12 cellular contexts compared by ENCODE assay signal in genomic region chr6:105209950-105210706, GRCh38. TPM values are rescaled to one million over a fixed set of nuclear protein-coding genes. Genes with fewer than 3 reads are reported as not detected.
DNase-seq lines count a peak whose midpoint lies in the region; ATAC-seq and TF ChIP-seq lines count a peak whose summit lies in the region.
"Had no signal": no experiment of that assay in that cellular context is flagged by ENCODE, and none has a peak within 500 bp of the region (broad histone marks: within the 10 kb centered on the region; RNA-seq: fewer than 3 reads in every experiment).

No MANE protein-coding gene starts in this region.

- DNase-seq in OCI-M1 (lab: John Stamatoyannopoulos, UW) (peak; percentile 85), epidermal melanocyte (ENCODE audit: insufficient read length, low spot score) (peak; percentile 36), psoas muscle (no peak), NCI-H2196 (lab: John Stamatoyannopoulos, UW; ENCODE audit: unreplicated experiment) (no peak), HUDEP-2 (lab: John Stamatoyannopoulos, UW; ENCODE audit: unreplicated experiment in 76 of 76) (no peak)
- no peak for DNase-seq in activated T-helper 1 cell treated with anti-CD3 and anti-CD28 coated beads, Interleukin-12 subunit alpha, Interleukin-12 subunit beta, Interleukin-2, Interleukin-4 antibody, amounts not matched to agents 30 ng/mL and 10 ng/mL and 1 ng/mL, durations not matched to agents 14 hours and 24 hours and 36 hours (ENCODE audit: low spot score)
- DNase-seq: activated CD4-positive, alpha-beta T cell treated with anti-CD3 and anti-CD28 coated beads, Interleukin-2, amount 10 ng/mL, durations not matched to agents 7 days and 5 days; body of pancreas; Kasumi-1 had no signal

- no peaks in the 10 kb centered on the region for H3K27me3 ChIP-seq in psoas muscle (ENCODE audit: insufficient read depth in 3 of 3, low read length in 2 of 3)
- H3K27me3 ChIP-seq: body of pancreas had no signal

- 50 to 63% (median 53%) methylated on average over 5 of the region's 5 CpGs for WGBS in psoas muscle, 3 donors

- no peak for TF ChIP-seq CTCF in psoas muscle (IDR thresholded peaks at IDR 0.05)

- peak overlapping the region; percentile 19 for H3K27ac ChIP-seq in psoas muscle
- H3K27ac ChIP-seq: body of pancreas, neutrophil had no signal

- peaks cover 8% of the 10 kb centered on the region for H3K27me3 Mint-ChIP-seq in activated T-helper 1 cell treated with anti-CD3 and anti-CD28 coated beads, Interleukin-12 subunit alpha, Interleukin-12 subunit beta, Interleukin-2, Interleukin-4 antibody, amounts not matched to agents 30 ng/mL and 10 ng/mL and 1 ng/mL, durations not matched to agents 14 hours and 24 hours and 36 hours (ENCODE audit: insufficient read depth)

- H3K36me3 Mint-ChIP-seq in activated T-helper 1 cell treated with anti-CD3 and anti-CD28 coated beads, Interleukin-12 subunit alpha, Interleukin-12 subunit beta, Interleukin-2, Interleukin-4 antibody, amounts not matched to agents 30 ng/mL and 10 ng/mL and 1 ng/mL, durations not matched to agents 14 hours and 24 hours and 36 hours (ENCODE audit: low read depth): no peaks in the 10 kb centered on the region

- H3K4me1 ChIP-seq in psoas muscle: peaks cover 18% of the 10 kb centered on the region
- H3K4me1 ChIP-seq: body of pancreas had no signal

- no peak overlapping the region for H3K4me3 ChIP-seq in psoas muscle
- H3K4me3 ChIP-seq: body of pancreas had no signal

- no peak overlapping the region for H3K27ac Mint-ChIP-seq in activated T-helper 1 cell treated with anti-CD3 and anti-CD28 coated beads, Interleukin-12 subunit alpha, Interleukin-12 subunit beta, Interleukin-2, Interleukin-4 antibody, amounts not matched to agents 30 ng/mL and 10 ng/mL and 1 ng/mL, durations not matched to agents 14 hours and 24 hours and 36 hours
- H3K27ac Mint-ChIP-seq: activated CD4-positive, alpha-beta T cell treated with anti-CD3 and anti-CD28 coated beads, Interleukin-2, amount 10 ng/mL, durations not matched to agents 7 days and 5 days had no signal

- intact Hi-C loops in psoas muscle (cut with DNase I): loop anchor here in 1 of 2 donors (10.0 kb wide), 1 partner anchor 55 kb away; no protein-coding TSS in a partner anchor
- intact Hi-C loops in activated T-helper 1 cell treated with anti-CD3 and anti-CD28 coated beads, Interleukin-12 subunit alpha, Interleukin-12 subunit beta, Interleukin-2, Interleukin-4 antibody, amounts not matched to agents 30 ng/mL and 10 ng/mL and 1 ng/mL, durations not matched to agents 14 hours and 24 hours and 36 hours (cut with micrococcal nuclease): no loop called here

- no peaks in the 10 kb centered on the region for H3K9me3 ChIP-seq in psoas muscle
- H3K9me3 ChIP-seq: body of pancreas, neutrophil had no signal

- H3K4me3 Mint-ChIP-seq in activated T-helper 1 cell treated with anti-CD3 and anti-CD28 coated beads, Interleukin-12 subunit alpha, Interleukin-12 subunit beta, Interleukin-2, Interleukin-4 antibody, amounts not matched to agents 30 ng/mL and 10 ng/mL and 1 ng/mL, durations not matched to agents 14 hours and 24 hours and 36 hours: no peak overlapping the region
- H3K4me3 Mint-ChIP-seq: activated CD4-positive, alpha-beta T cell treated with anti-CD3 and anti-CD28 coated beads, Interleukin-2, amount 10 ng/mL, durations not matched to agents 7 days and 5 days had no signal

- peaks cover 13% of the 10 kb centered on the region for H3K4me1 Mint-ChIP-seq in activated T-helper 1 cell treated with anti-CD3 and anti-CD28 coated beads, Interleukin-12 subunit alpha, Interleukin-12 subunit beta, Interleukin-2, Interleukin-4 antibody, amounts not matched to agents 30 ng/mL and 10 ng/mL and 1 ng/mL, durations not matched to agents 14 hours and 24 hours and 36 hours (ENCODE audit: low read depth)

- ATAC-seq in GM18861 (IDR thresholded peaks at IDR 0.05; ENCODE audit: unreplicated experiment) (peak; percentile 44), psoas muscle (peak; percentile 42 to 57 (median 55)), HG03139 (IDR thresholded peaks at IDR 0.05; ENCODE audit: unreplicated experiment) (no peak)
- ATAC-seq: body of pancreas had no signal

- no peaks in the 10 kb centered on the region for H3K9me3 Mint-ChIP-seq in activated T-helper 1 cell treated with anti-CD3 and anti-CD28 coated beads, Interleukin-12 subunit alpha, Interleukin-12 subunit beta, Interleukin-2, Interleukin-4 antibody, amounts not matched to agents 30 ng/mL and 10 ng/mL and 1 ng/mL, durations not matched to agents 14 hours and 24 hours and 36 hours
- H3K9me3 Mint-ChIP-seq: activated CD4-positive, alpha-beta T cell treated with anti-CD3 and anti-CD28 coated beads, Interleukin-2, amount 10 ng/mL, durations not matched to agents 7 days and 5 days had no signal

- H3K36me3 ChIP-seq in psoas muscle (ENCODE audit: insufficient read depth in 1 of 2, low read depth in 1 of 2): no peaks in the 10 kb centered on the region
- H3K36me3 ChIP-seq: neutrophil had no signal

RNA-seq across cellular contexts. Expression of gene POPDC3, which starts 30.3 kb away (rescaled TPM):
- total RNA-seq in psoas muscle: 100 to 1,000 TPM in 2 of 4 donors, 10 to 100 TPM in 2; 80.1 to 170 (median 103) TPM
- 100 to 1,000 TPM; 108 to 271 (median 132) TPM for polyA plus RNA-seq in psoas muscle
- not detected in 2 replicates for total RNA-seq in activated T-helper 1 cell treated with anti-CD3 and anti-CD28 coated beads, Interleukin-12 subunit alpha, Interleukin-12 subunit beta, Interleukin-2, Interleukin-4 antibody, amounts not matched to agents 30 ng/mL and 10 ng/mL and 1 ng/mL, durations not matched to agents 14 hours and 24 hours and 36 hours
- total RNA-seq: activated CD4-positive, alpha-beta T cell treated with anti-CD3 and anti-CD28 coated beads, Interleukin-2, amount 10 ng/mL, durations not matched to agents 7 days and 5 days; body of pancreas had no signal

Comparison
In these comparisons a context has a peak if more than half of its experiments do, and no peak if none do; other contexts are left out.
1. DNase-seq: peak in OCI-M1 (single experiment) and epidermal melanocyte (single experiment); none in psoas muscle (0 of 2), activated T-helper 1 cell treated with anti-CD3 and anti-CD28 coated beads, Interleukin-12 subunit alpha, Interleukin-12 subunit beta, Interleukin-2, Interleukin-4 antibody, amounts not matched to agents 30 ng/mL and 10 ng/mL and 1 ng/mL, durations not matched to agents 14 hours and 24 hours and 36 hours (single experiment), NCI-H2196 (single experiment) and HUDEP-2 (0 of 76).
2. RNA of gene POPDC3, which starts 30.3 kb away (total RNA-seq): 80.1 to 170 TPM in psoas muscle; not detected in activated T-helper 1 cell treated with anti-CD3 and anti-CD28 coated beads, Interleukin-12 subunit alpha, Interleukin-12 subunit beta, Interleukin-2, Interleukin-4 antibody, amounts not matched to agents 30 ng/mL and 10 ng/mL and 1 ng/mL, durations not matched to agents 14 hours and 24 hours and 36 hours; every median in the first group is over 10 times any median in the second.